ENCODE assay signal across 29 cellular contexts in the genomic region with DNA sequence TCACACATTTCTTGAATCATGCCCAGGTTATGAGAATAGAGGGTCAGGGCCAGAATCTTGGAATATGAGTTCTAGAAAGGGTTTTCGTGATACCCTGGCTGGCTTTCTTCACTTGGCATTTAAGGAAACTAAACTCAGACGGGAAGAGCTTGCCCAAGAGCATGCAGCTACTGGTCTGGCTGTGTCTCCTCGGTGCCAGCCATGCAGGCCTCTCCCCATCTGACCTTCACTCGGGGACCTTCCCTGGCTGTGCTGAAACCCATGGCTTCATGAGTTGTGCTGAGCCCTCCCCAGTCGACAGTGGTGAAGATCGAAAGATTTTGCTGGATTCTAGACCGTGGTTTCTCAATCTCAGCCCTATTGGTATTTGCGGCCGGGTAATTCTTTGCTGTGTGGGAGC. TPM values are rescaled to one million over a fixed set of nuclear protein-coding genes. Genes with fewer than 3 reads are reported as not detected.
DNase-seq lines count a peak whose midpoint lies in the region; ATAC-seq and TF ChIP-seq lines count a peak whose summit lies in the region.
"Had no signal": no experiment of that assay in that cellular context is flagged by ENCODE, and none has a peak within 500 bp of the region (broad histone marks: within the 10 kb centered on the region; RNA-seq: fewer than 3 reads in every experiment).

No MANE protein-coding gene starts in this region.

- peak; percentile 58 for ATAC-seq in left lobe of liver
- no peak for ATAC-seq in stimulated activated naive B cell treated with anti-CD40 and anti-IgM and Interleukin-4, amounts not matched to agents 10 μg/mL and 1 μg/mL and 100 μg/mL, for 72 hours (replicated peaks)
- ATAC-seq in GM18511 (IDR thresholded peaks at IDR 0.05; ENCODE audit: unreplicated experiment) = no peak
- ATAC-seq: body of pancreas had no signal

- H3K27ac ChIP-seq in ascending aorta = peak overlapping the region; percentile 52 to 54
- H3K27ac ChIP-seq: body of pancreas, colonic mucosa, esophagus squamous epithelium, thyroid gland had no signal

- H3K27ac Mint-ChIP-seq in activated naive CD4-positive, alpha-beta T cell treated with anti-CD3 and anti-CD28 coated beads, Interleukin-2, amount 50 U/mL, for 24 hours = peak overlapping the region; percentile 46
- H3K27ac Mint-ChIP-seq in stimulated activated naive B cell treated with anti-CD40 and anti-IgM and Interleukin-4, amounts not matched to agents 10 μg/mL and 1 μg/mL and 100 μg/mL, for 72 hours = peak overlapping the region; percentile 47
- H3K27ac Mint-ChIP-seq: activated naive CD4-positive, alpha-beta T cell treated with anti-CD3 and anti-CD28 coated beads, Interleukin-2, amount 10 ng/mL, durations not matched to agents 7 days and 5 days; endodermal cell; nephron progenitor cell had no signal

- no peak for TF ChIP-seq CTCF in ascending aorta (IDR thresholded peaks at IDR 0.05)

- H3K4me1 ChIP-seq in ascending aorta = peaks cover 0 to 21% of the 10 kb centered on the region in 2 donors
- H3K4me1 ChIP-seq: colonic mucosa, thyroid gland had no signal

- no peak overlapping the region for H3K4me3 ChIP-seq in ascending aorta
- H3K4me3 ChIP-seq: body of pancreas, colonic mucosa, esophagus squamous epithelium, thyroid gland had no signal

- no peaks in the 10 kb centered on the region for H3K36me3 ChIP-seq in ascending aorta
- H3K36me3 ChIP-seq: colonic mucosa, thyroid gland had no signal

- H3K36me3 Mint-ChIP-seq in activated naive CD4-positive, alpha-beta T cell treated with anti-CD3 and anti-CD28 coated beads, Interleukin-2, amount 50 U/mL, for 24 hours = peaks cover 29% of the 10 kb centered on the region
- peaks cover 47 to 64% of the 10 kb centered on the region in 2 donors for H3K36me3 Mint-ChIP-seq in stimulated activated naive B cell treated with anti-CD40 and anti-IgM and Interleukin-4, amounts not matched to agents 10 μg/mL and 1 μg/mL and 100 μg/mL, for 72 hours

- peaks cover 50% of the 10 kb centered on the region for H3K4me1 Mint-ChIP-seq in activated naive CD4-positive, alpha-beta T cell treated with anti-CD3 and anti-CD28 coated beads, Interleukin-2, amount 50 U/mL, for 24 hours
- peaks cover 35 to 42% of the 10 kb centered on the region in 2 donors for H3K4me1 Mint-ChIP-seq in stimulated activated naive B cell treated with anti-CD40 and anti-IgM and Interleukin-4, amounts not matched to agents 10 μg/mL and 1 μg/mL and 100 μg/mL, for 72 hours
- H3K4me1 Mint-ChIP-seq: activated naive CD4-positive, alpha-beta T cell treated with anti-CD3 and anti-CD28 coated beads, Interleukin-2, amount 10 ng/mL, durations not matched to agents 7 days and 5 days had no signal

- no peaks in the 10 kb centered on the region for H3K9me3 Mint-ChIP-seq in activated naive CD4-positive, alpha-beta T cell treated with anti-CD3 and anti-CD28 coated beads, Interleukin-2, amount 50 U/mL, for 24 hours
- peaks cover 8 to 10% of the 10 kb centered on the region in 2 donors for H3K9me3 Mint-ChIP-seq in stimulated activated naive B cell treated with anti-CD40 and anti-IgM and Interleukin-4, amounts not matched to agents 10 μg/mL and 1 μg/mL and 100 μg/mL, for 72 hours

- no peaks in the 10 kb centered on the region for H3K27me3 Mint-ChIP-seq in activated naive CD4-positive, alpha-beta T cell treated with anti-CD3 and anti-CD28 coated beads, Interleukin-2, amount 50 U/mL, for 24 hours
- no peaks in the 10 kb centered on the region for H3K27me3 Mint-ChIP-seq in stimulated activated naive B cell treated with anti-CD40 and anti-IgM and Interleukin-4, amounts not matched to agents 10 μg/mL and 1 μg/mL and 100 μg/mL, for 72 hours
- H3K27me3 Mint-ChIP-seq: activated naive CD4-positive, alpha-beta T cell treated with anti-CD3 and anti-CD28 coated beads, Interleukin-2, amount 10 ng/mL, durations not matched to agents 7 days and 5 days had no signal

- intact Hi-C loops in ascending aorta (cut with DNase I) = no loop called here

- no peaks in the 10 kb centered on the region for H3K27me3 ChIP-seq in ascending aorta
- H3K27me3 ChIP-seq: body of pancreas, colonic mucosa, esophagus squamous epithelium, thyroid gland had no signal

- no peak for DNase-seq in activated naive CD4-positive, alpha-beta T cell treated with anti-CD3 and anti-CD28 coated beads, Interleukin-2, amount 50 U/mL, for 16 hours
- DNase-seq in ascending aorta (ENCODE audit: low spot score in 2 of 2) (peak in 1 of 2 donors; percentile 67), left lobe of liver (ENCODE audit: low spot score) (no peak), T-helper 9 cell (no peak), NCI-H1694 treated with DMSO at 0.1 percent for 48 hours (lab: John Stamatoyannopoulos, UW) (no peak)
- no peak for DNase-seq in stimulated activated naive B cell treated with anti-CD40 and anti-IgM and Interleukin-4, amounts not matched to agents 10 μg/mL and 1 μg/mL and 100 μg/mL, for 72 hours
- DNase-seq: 8988T; activated CD4-positive, alpha-beta T cell treated with anti-CD3 and anti-CD28 coated beads for 48 hours; activated naive CD4-positive, alpha-beta T cell treated with anti-CD3 and anti-CD28 coated beads, Interleukin-2, amount 10 ng/mL, durations not matched to agents 7 days and 5 days; activated T-cell treated with anti-CD3 and anti-CD28 coated beads, Interleukin-2, amount 50 U/mL, for 48 hours; AML-193; body of pancreas; Calu3; colonic mucosa; endodermal cell; esophagus squamous epithelium; Karpas-422; kidney glomerular epithelial cell; mesendoderm; NCI-H1930; nephron progenitor cell; OCI-M1; SIG-M5; stimulated activated CD4-positive, alpha-beta T cell treated with anti-CD3 and anti-CD28 coated beads, Interleukin-1b, Interleukin-23, amount 100 ng/mL, for 48 hours; stimulated activated naive CD4-positive, alpha-beta T cell; T-helper 1 cell; thyroid gland had no signal

- H3K9me3 ChIP-seq in ascending aorta = no peaks in the 10 kb centered on the region
- H3K9me3 ChIP-seq: body of pancreas, colonic mucosa, esophagus squamous epithelium, thyroid gland had no signal

- H3K4me3 Mint-ChIP-seq in activated naive CD4-positive, alpha-beta T cell treated with anti-CD3 and anti-CD28 coated beads, Interleukin-2, amount 50 U/mL, for 24 hours = no peak overlapping the region
- H3K4me3 Mint-ChIP-seq in stimulated activated naive B cell treated with anti-CD40 and anti-IgM and Interleukin-4, amounts not matched to agents 10 μg/mL and 1 μg/mL and 100 μg/mL, for 72 hours = no peak overlapping the region
- H3K4me3 Mint-ChIP-seq: activated naive CD4-positive, alpha-beta T cell treated with anti-CD3 and anti-CD28 coated beads, Interleukin-2, amount 10 ng/mL, durations not matched to agents 7 days and 5 days; endodermal cell; nephron progenitor cell had no signal

RNA-seq across cellular contexts. Expression of gene FOXN3, which starts 38.0 kb away (rescaled TPM):
- 96.3 TPM for total RNA-seq in ascending aorta
- total RNA-seq in left lobe of liver = 72.9 TPM
